ENCODE assay signal across 15 cellular contexts in genomic region chr16:50694206-50694605, GRCh38. TPM values are rescaled to one million over a fixed set of nuclear protein-coding genes. Genes with fewer than 3 reads are reported as not detected.
DNase-seq lines count a peak whose midpoint lies in the region; ATAC-seq and TF ChIP-seq lines count a peak whose summit lies in the region.
"Had no signal": no experiment of that assay in that cellular context is flagged by ENCODE, and none has a peak within 500 bp of the region (broad histone marks: within the 10 kb centered on the region; RNA-seq: fewer than 3 reads in every experiment).

No MANE protein-coding gene starts in this region.

- H3K36me3 Mint-ChIP-seq in CD4-positive, alpha-beta memory T cell = peaks cover 0 to 9% of the 10 kb centered on the region in 2 donors
- H3K36me3 Mint-ChIP-seq in activated naive CD8-positive, alpha-beta T cell = peaks cover 3% of the 10 kb centered on the region
- peaks cover 0 to 8% (median 0%) of the 10 kb centered on the region in 5 donors for H3K36me3 Mint-ChIP-seq in naive thymus-derived CD4-positive, alpha-beta T cell

- ATAC-seq in GM18505 (IDR thresholded peaks at IDR 0.05; ENCODE audit: unreplicated experiment) (peak; percentile 25), HG03135 (IDR thresholded peaks at IDR 0.05; ENCODE audit: unreplicated experiment) (no peak), GM18867 (IDR thresholded peaks at IDR 0.05; ENCODE audit: unreplicated experiment) (no peak), left ventricle myocardium superior (no peak)
- ATAC-seq in naive thymus-derived CD4-positive, alpha-beta T cell = no peak
- ATAC-seq: body of pancreas, left lung had no signal

- TF ChIP-seq POLR2A in GM18505 (IDR thresholded peaks at IDR 0.05; ENCODE audit: borderline replicate concordance, extremely low read depth, insufficient read depth, insufficient read length) = no peak

- peak overlapping the region; percentile 63 for H3K27ac ChIP-seq in CD4-positive, alpha-beta memory T cell (ENCODE audit: low read depth, low read length)
- H3K27ac ChIP-seq in naive thymus-derived CD4-positive, alpha-beta T cell (ENCODE audit: low read depth, low read length) = no peak overlapping the region
- H3K27ac ChIP-seq: body of pancreas had no signal

- DNase-seq in CD4-positive, alpha-beta memory T cell = no peak
- no peak for DNase-seq in naive thymus-derived CD4-positive, alpha-beta T cell
- no peak for DNase-seq in DMS 273 (lab: John Stamatoyannopoulos, UW; ENCODE audit: unreplicated experiment)
- DNase-seq in left ventricle myocardium superior = no peak
- DNase-seq: activated CD4-positive, CD25-positive, alpha-beta regulatory T cell treated with anti-CD3 and anti-CD28 coated beads, Interleukin-2, amount 50 U/mL, for 72 hours; body of pancreas; left lung; NCI-H510A treated with DMSO at 0.1 percent for 48 hours; SIG-M5 had no signal

- H3K4me3 ChIP-seq in CD4-positive, alpha-beta memory T cell (ENCODE audit: low read length in 2 of 2) = peak overlapping the region; percentile 68 to 69
- peak overlapping the region; percentile 56 for H3K4me3 ChIP-seq in naive thymus-derived CD4-positive, alpha-beta T cell (ENCODE audit: low read length)
- H3K4me3 ChIP-seq: body of pancreas had no signal

- H3K27me3 ChIP-seq in CD4-positive, alpha-beta memory T cell (ENCODE audit: insufficient read depth, low read length) = no peaks in the 10 kb centered on the region
- no peaks in the 10 kb centered on the region for H3K27me3 ChIP-seq in naive thymus-derived CD4-positive, alpha-beta T cell (ENCODE audit: control insufficient read depth in 2 of 2, insufficient read depth in 2 of 2, low read length in 2 of 2)
- H3K27me3 ChIP-seq: left lung had no signal

- H3K27me3 Mint-ChIP-seq in CD4-positive, alpha-beta memory T cell = no peaks in the 10 kb centered on the region
- no peaks in the 10 kb centered on the region for H3K27me3 Mint-ChIP-seq in activated naive CD8-positive, alpha-beta T cell
- H3K27me3 Mint-ChIP-seq in naive thymus-derived CD4-positive, alpha-beta T cell = peaks cover 0 to 8% (median 0%) of the 10 kb centered on the region in 5 donors

- H3K9me3 ChIP-seq in CD4-positive, alpha-beta memory T cell (ENCODE audit: control insufficient read depth in 1 of 2, low read length in 2 of 2) = no peaks in the 10 kb centered on the region
- no peaks in the 10 kb centered on the region for H3K9me3 ChIP-seq in naive thymus-derived CD4-positive, alpha-beta T cell (ENCODE audit: control insufficient read depth in 2 of 3, low read length in 3 of 3)
- H3K9me3 ChIP-seq: body of pancreas, left lung had no signal

- H3K4me1 ChIP-seq in CD4-positive, alpha-beta memory T cell (ENCODE audit: insufficient read depth, low read length) = peaks cover 66% of the 10 kb centered on the region
- peaks cover 31 to 45% of the 10 kb centered on the region in 2 donors for H3K4me1 ChIP-seq in naive thymus-derived CD4-positive, alpha-beta T cell (ENCODE audit: control insufficient read depth in 2 of 2, insufficient read depth in 2 of 2, low read length in 2 of 2)

- POLR2A ChIA-PET in CD4-positive, alpha-beta memory T cell (lab: Charles Lee; ENCODE audit: partially characterized antibody) = interaction anchor here (1.4 to 8.8 kb wide), 6 partner anchors 12 to 52 kb away, joined by 5 to 226 read pairs (median 8); partner anchors contain the start of genes CYLD and SNX20
- POLR2A ChIA-PET in naive thymus-derived CD4-positive, alpha-beta T cell (lab: Charles Lee) = interaction anchor here (0.6 to 3.2 kb wide), 6 partner anchors 8 to 26 kb away, joined by 3 to 16 read pairs (median 3); partner anchors contain the start of gene SNX20

- peak overlapping the region; percentile 14 to 99 (median 93) for H3K27ac Mint-ChIP-seq in CD4-positive, alpha-beta memory T cell
- H3K27ac Mint-ChIP-seq in activated naive CD8-positive, alpha-beta T cell = no peak overlapping the region
- peak overlapping the region in 4 of 9 donors; percentile 34 to 80 (median 58) for H3K27ac Mint-ChIP-seq in naive thymus-derived CD4-positive, alpha-beta T cell

- peak overlapping the region; percentile 80 to 91 (median 88) for H3K4me3 Mint-ChIP-seq in CD4-positive, alpha-beta memory T cell
- H3K4me3 Mint-ChIP-seq in activated naive CD8-positive, alpha-beta T cell = peak overlapping the region; percentile 79
- H3K4me3 Mint-ChIP-seq in naive thymus-derived CD4-positive, alpha-beta T cell = peak overlapping the region; percentile 42 to 85 (median 77)

- peaks cover 57 to 77% (median 63%) of the 10 kb centered on the region in 4 donors for H3K4me1 Mint-ChIP-seq in CD4-positive, alpha-beta memory T cell
- peaks cover 54% of the 10 kb centered on the region for H3K4me1 Mint-ChIP-seq in activated naive CD8-positive, alpha-beta T cell (ENCODE audit: low read depth)
- H3K4me1 Mint-ChIP-seq in naive thymus-derived CD4-positive, alpha-beta T cell = peaks cover 38 to 75% (median 58%) of the 10 kb centered on the region in 7 donors

- CTCF ChIA-PET in CD4-positive, alpha-beta memory T cell (lab: Charles Lee; ENCODE audit: partially characterized antibody) = interaction anchor here (1.0 to 5.2 kb wide), 10 partner anchors 7 to 112 kb away, joined by 3 to 28 read pairs (median 4); partner anchors contain the start of genes CYLD and SNX20
- CTCF ChIA-PET in naive thymus-derived CD4-positive, alpha-beta T cell (lab: Charles Lee) = interaction anchor here (0.8 to 1.4 kb wide), 4 partner anchors 8 to 327 kb away, joined by 3 to 6 read pairs (median 5); no protein-coding TSS in a partner anchor

- intact Hi-C loops in CD4-positive, alpha-beta memory T cell (cut with micrococcal nuclease) = no loop called here
- intact Hi-C loops in naive thymus-derived CD4-positive, alpha-beta T cell (cut with micrococcal nuclease) = no loop called here
- intact Hi-C loops in left ventricle myocardium superior (cut with micrococcal nuclease) = no loop called here

- no peaks in the 10 kb centered on the region for H3K36me3 ChIP-seq in CD4-positive, alpha-beta memory T cell (ENCODE audit: insufficient read depth, low read length)
- no peaks in the 10 kb centered on the region for H3K36me3 ChIP-seq in naive thymus-derived CD4-positive, alpha-beta T cell (ENCODE audit: control insufficient read depth in 2 of 3, insufficient read depth in 3 of 3, low read length in 3 of 3)
- H3K36me3 ChIP-seq: left lung had no signal

- peaks cover 0 to 3% (median 0%) of the 10 kb centered on the region in 8 donors for H3K9me3 Mint-ChIP-seq in CD4-positive, alpha-beta memory T cell
- no peaks in the 10 kb centered on the region for H3K9me3 Mint-ChIP-seq in activated naive CD8-positive, alpha-beta T cell (ENCODE audit: low read depth)
- H3K9me3 Mint-ChIP-seq in naive thymus-derived CD4-positive, alpha-beta T cell = peaks cover 0 to 1% (median 0%) of the 10 kb centered on the region in 11 donors

RNA-seq across cellular contexts. Expression of gene NOD2, which starts 0.8 kb away (rescaled TPM):
- 10 to 100 TPM in 1 of 2 experiments, 1 to 10 TPM in 1; 9.8 to 10.9 TPM for total RNA-seq in CD4-positive, alpha-beta memory T cell
- 1 to 10 TPM; 2.2 to 3.7 TPM for polyA plus RNA-seq in CD4-positive, alpha-beta memory T cell
- 10 to 100 TPM in 2 of 5 experiments, 1 to 10 TPM in 1, under 1 TPM in 2; 0.49 to 40.5 (median 4.8) TPM for total RNA-seq in naive thymus-derived CD4-positive, alpha-beta T cell
- polyA plus RNA-seq in naive thymus-derived CD4-positive, alpha-beta T cell = under 1 TPM; 0.06 TPM
- 0.45 TPM for total RNA-seq in left ventricle myocardium superior
- total RNA-seq: fibroblast of villous mesenchyme had no signal

RNA-seq across cellular contexts. Expression of gene SNX20, which starts 13.1 kb away (rescaled TPM):
- total RNA-seq in CD4-positive, alpha-beta memory T cell = 10 to 100 TPM; 88.9 to 90.1 TPM
- polyA plus RNA-seq in CD4-positive, alpha-beta memory T cell = 100 to 1,000 TPM in 1 of 2 donors, 10 to 100 TPM in 1; 62.5 to 106 TPM
- 10 to 100 TPM; 32.4 to 94.9 (median 70.8) TPM for total RNA-seq in naive thymus-derived CD4-positive, alpha-beta T cell
- polyA plus RNA-seq in naive thymus-derived CD4-positive, alpha-beta T cell = 10 to 100 TPM; 62.6 to 96.1 TPM
- total RNA-seq in left ventricle myocardium superior = 0.72 TPM
- total RNA-seq: fibroblast of villous mesenchyme, M059J had no signal

RNA-seq across cellular contexts. Expression of gene CYLD, which starts 47.7 kb away (rescaled TPM):
- 100 to 1,000 TPM; 294 to 299 TPM for total RNA-seq in CD4-positive, alpha-beta memory T cell
- 100 to 1,000 TPM; 206 to 255 TPM for polyA plus RNA-seq in CD4-positive, alpha-beta memory T cell
- 100 to 1,000 TPM; 259 to 393 (median 336) TPM for total RNA-seq in naive thymus-derived CD4-positive, alpha-beta T cell
- 100 to 1,000 TPM; 170 to 224 TPM for polyA plus RNA-seq in naive thymus-derived CD4-positive, alpha-beta T cell
- 31.1 TPM for total RNA-seq in left ventricle myocardium superior

Comparison
In these comparisons a context has a peak if more than half of its experiments do, and no peak if none do; other contexts are left out.
1. RNA of gene SNX20, which starts 13.1 kb away (total RNA-seq): 88.9 to 90.1 TPM in CD4-positive, alpha-beta memory T cell and 32.4 to 94.9 TPM in naive thymus-derived CD4-positive, alpha-beta T cell; 0.72 TPM in left ventricle myocardium superior (single experiment); every median in the first group is over 10 times any median in the second.
2. Peak in every context shown above with its lines, with median percentiles within 50 percentile points of each other: H3K4me3 Mint-ChIP-seq.